ENCODE assay signal across 13 cellular contexts in genomic region chr12:116657921-116658495, GRCh38.
DNase-seq lines count a peak whose midpoint lies in the region; ATAC-seq and TF ChIP-seq lines count a peak whose summit lies in the region.
"Had no signal": no experiment of that assay in that cellular context is flagged by ENCODE, and none has a peak within 500 bp of the region (broad histone marks: within the 10 kb centered on the region; RNA-seq: fewer than 3 reads in every experiment).

No MANE protein-coding gene starts in this region.

- H3K27ac ChIP-seq in GM23338 (ENCODE audit: low read depth) (no peak overlapping the region), mammary epithelial cell (ENCODE audit: insufficient read depth, low read depth, low read length) (no peak overlapping the region), lower lobe of right lung (peak overlapping the region; percentile 46), substantia nigra (ENCODE audit: low read depth, low read length, poor library complexity, severe bottlenecking) (peak overlapping the region; percentile 33)

- no peak for ATAC-seq in GM23338
- ATAC-seq in lower lobe of right lung, result no peak
- ATAC-seq in stimulated activated naive CD8-positive, alpha-beta T cell treated with anti-CD3 and anti-CD28 coated beads, Interleukin-15, amount 100 ng/mL, for 72 hours, result no peak
- no peak for ATAC-seq in GM18909 (IDR thresholded peaks at IDR 0.05; ENCODE audit: poor library complexity, unreplicated experiment)
- no peak for ATAC-seq in GM19395 (IDR thresholded peaks at IDR 0.05; ENCODE audit: unreplicated experiment)
- ATAC-seq: activated T-helper 17 cell treated with anti-CD3 and anti-CD28 coated beads, Interleukin-2, amount 50 U/mL, for 72 hours had no signal

- H3K9me2 ChIP-seq in GM23338 (ENCODE audit: insufficient read depth), result no peaks in the 10 kb centered on the region

- no peaks in the 10 kb centered on the region for H3K27me3 ChIP-seq in GM23338 (ENCODE audit: insufficient read depth)
- peaks cover 12% of the 10 kb centered on the region for H3K27me3 ChIP-seq in mammary epithelial cell (ENCODE audit: insufficient read depth, low read length)
- no peaks in the 10 kb centered on the region for H3K27me3 ChIP-seq in lower lobe of right lung (ENCODE audit: low read depth)
- no peaks in the 10 kb centered on the region for H3K27me3 ChIP-seq in HAP-1 (ENCODE audit: low read depth)

- H3K79me2 ChIP-seq in GM23338 (replicated peaks; ENCODE audit: insufficient read depth) (no peaks in the 10 kb centered on the region), mammary epithelial cell (ENCODE audit: insufficient read depth, low read length) (no peaks in the 10 kb centered on the region)

- H3K4me1 Mint-ChIP-seq in GM23338, result peaks cover 26% of the 10 kb centered on the region
- H3K4me1 Mint-ChIP-seq in stimulated activated naive CD8-positive, alpha-beta T cell treated with anti-CD3 and anti-CD28 coated beads, Interleukin-15, amount 100 ng/mL, for 72 hours, result peaks cover 6% of the 10 kb centered on the region
- H3K4me1 Mint-ChIP-seq: activated T-helper 17 cell treated with anti-CD3 and anti-CD28 coated beads, Interleukin-2, amount 50 U/mL, for 72 hours had no signal

- CTCF ChIA-PET in mammary epithelial cell (lab: Charles Lee; ENCODE audit: low non-redundant PET), result no interaction called here

- H3K4me2 ChIP-seq in GM23338 (no peak overlapping the region), mammary epithelial cell (ENCODE audit: insufficient read depth, low read depth, low read length) (peak overlapping the region; percentile 70)

- peaks cover 4% of the 10 kb centered on the region for H3K9me3 Mint-ChIP-seq in GM23338
- H3K9me3 Mint-ChIP-seq in stimulated activated naive CD8-positive, alpha-beta T cell treated with anti-CD3 and anti-CD28 coated beads, Interleukin-15, amount 100 ng/mL, for 72 hours, result peaks cover 0 to 5% of the 10 kb centered on the region in 2 donors
- H3K9me3 Mint-ChIP-seq: activated T-helper 17 cell treated with anti-CD3 and anti-CD28 coated beads, Interleukin-2, amount 50 U/mL, for 72 hours had no signal

- H3K36me3 ChIP-seq in GM23338 (ENCODE audit: insufficient read depth) (no peaks in the 10 kb centered on the region), mammary epithelial cell (ENCODE audit: insufficient read depth, low read length) (no peaks in the 10 kb centered on the region), lower lobe of right lung (no peaks in the 10 kb centered on the region), HAP-1 (replicated peaks) (no peaks in the 10 kb centered on the region)

- H3K36me3 Mint-ChIP-seq in GM23338 (ENCODE audit: low read depth), result no peaks in the 10 kb centered on the region; the same call in 2 of the 3 replicates
- H3K36me3 Mint-ChIP-seq: IgD-negative memory B cell had no signal

- H3K4me3 Mint-ChIP-seq in GM23338, result no peak overlapping the region
- peak overlapping the region in 1 of 2 donors; percentile 43 for H3K4me3 Mint-ChIP-seq in stimulated activated naive CD8-positive, alpha-beta T cell treated with anti-CD3 and anti-CD28 coated beads, Interleukin-15, amount 100 ng/mL, for 72 hours
- H3K4me3 Mint-ChIP-seq: activated B cell treated with CpG ODN at 0.5 μM for 24 hours; activated T-helper 17 cell treated with anti-CD3 and anti-CD28 coated beads, Interleukin-2, amount 50 U/mL, for 72 hours; IgD-negative memory B cell had no signal

- H3K9ac ChIP-seq in mammary epithelial cell (ENCODE audit: insufficient read depth, low read length), result no peak overlapping the region

- H3K9me3 ChIP-seq in mammary epithelial cell (replicated peaks; ENCODE audit: insufficient read depth, low read length), result no peaks in the 10 kb centered on the region
- H3K9me3 ChIP-seq in lower lobe of right lung, result no peaks in the 10 kb centered on the region
- H3K9me3 ChIP-seq in HAP-1, result 0 out of 2 replicates have a peak, but pooled peaks cover under 1% of the 10 kb centered on the region

- 17% methylated on average over 11 of the region's 11 CpGs for WGBS in mammary epithelial cell (ENCODE audit: low coverage, missing lambda C conversion rate)

- H3K27ac Mint-ChIP-seq in GM23338, result no peak overlapping the region
- no peak overlapping the region for H3K27ac Mint-ChIP-seq in stimulated activated naive CD8-positive, alpha-beta T cell treated with anti-CD3 and anti-CD28 coated beads, Interleukin-15, amount 100 ng/mL, for 72 hours
- H3K27ac Mint-ChIP-seq: activated B cell treated with CpG ODN at 0.5 μM for 24 hours; activated T-helper 17 cell treated with anti-CD3 and anti-CD28 coated beads, Interleukin-2, amount 50 U/mL, for 72 hours; IgD-negative memory B cell had no signal

- H3K4me1 ChIP-seq in GM23338 (ENCODE audit: insufficient read depth) (peaks cover 3% of the 10 kb centered on the region; the same call in 1 of the 2 replicates), mammary epithelial cell (ENCODE audit: insufficient read depth, low read length) (peaks cover 16% of the 10 kb centered on the region), lower lobe of right lung (peaks cover 21% of the 10 kb centered on the region), HAP-1 (no peaks in the 10 kb centered on the region)

- no peak for DNase-seq in GM23338 (ENCODE audit: low spot score)
- no peak for DNase-seq in mammary epithelial cell
- no peak for DNase-seq in lower lobe of right lung
- DNase-seq in substantia nigra (lab: John Stamatoyannopoulos, UW), result no peak
- DNase-seq in stimulated activated naive CD8-positive, alpha-beta T cell treated with anti-CD3 and anti-CD28 coated beads, Interleukin-15, amount 100 ng/mL, for 72 hours, result no peak
- no peak for DNase-seq in HAP-1 (ENCODE audit: low spot score in 2 of 2)
- DNase-seq: activated B cell treated with CpG ODN at 0.5 μM for 24 hours; DMS153; effector CD8-positive, alpha-beta T cell had no signal

- no TSS peak for BruUV-seq in mammary epithelial cell (replicated peaks; lab: Mats Ljungman, UMichigan)

- H3K27me3 Mint-ChIP-seq in GM23338 (ENCODE audit: insufficient read depth, low read depth, poor library complexity), result peaks cover 10% of the 10 kb centered on the region
- H3K27me3 Mint-ChIP-seq in stimulated activated naive CD8-positive, alpha-beta T cell treated with anti-CD3 and anti-CD28 coated beads, Interleukin-15, amount 100 ng/mL, for 72 hours, result peaks cover 18% of the 10 kb centered on the region

- H4K20me1 ChIP-seq in GM23338 (replicated peaks; ENCODE audit: insufficient read depth), result no peaks in the 10 kb centered on the region
- no peaks in the 10 kb centered on the region for H4K20me1 ChIP-seq in mammary epithelial cell (ENCODE audit: insufficient read depth, low read length)

- dilution Hi-C loops in mammary epithelial cell (cut with HindIII; ENCODE audit: low sequenced_read_pairs), result no loop called here

- no peaks in the 10 kb centered on the region for H3F3A ChIP-seq in GM23338 (replicated peaks; ENCODE audit: low read depth)

- in situ Hi-C loops in mammary epithelial cell (cut with MboI; ENCODE audit: low sequenced_read_pairs in 2 of 2) (no loop called here), HAP-1 (cut with MboI; ENCODE audit: low sequenced_read_pairs) (no loop called here)

- intact Hi-C loops in mammary epithelial cell (cut with micrococcal nuclease) (no loop called here), lower lobe of right lung (cut with DNase I) (loop anchor here (10.0 kb wide), 1 partner anchor 53 kb away; no protein-coding TSS in a partner anchor)

- no peak for TF ChIP-seq CTCF in GM23338 (conservative IDR thresholded peaks at IDR 0.05; ENCODE audit: low read depth in 2 of 2)
- TF ChIP-seq CTCF in mammary epithelial cell (conservative IDR thresholded peaks at IDR 0.05 in 1 of 2, IDR thresholded peaks at IDR 0.05 in 1 of 2; ENCODE audit: extremely low read depth in 1 of 2, insufficient read depth in 1 of 2, low read depth in 1 of 2, low read length in 2 of 2), result no peak
- TF ChIP-seq CTCF in lower lobe of right lung (IDR thresholded peaks at IDR 0.05), result no peak

- H2AFZ ChIP-seq in GM23338, result peak overlapping the region; percentile 89
- peak overlapping the region; percentile 22 for H2AFZ ChIP-seq in mammary epithelial cell (ENCODE audit: low read depth, low read length)

- no peak overlapping the region for H3K4me3 ChIP-seq in GM23338
- peak overlapping the region in 1 of 3 experiments; percentile 6 for H3K4me3 ChIP-seq in mammary epithelial cell (replicated peaks in 1 of 3; ENCODE audit: insufficient read depth in 1 of 3, low read depth in 2 of 3, low read length in 3 of 3)
- peak overlapping the region; percentile 34 for H3K4me3 ChIP-seq in lower lobe of right lung
- H3K4me3 ChIP-seq in HAP-1, result no peak overlapping the region

TF ChIP-seq in GM23338, 12 proteins besides CTCF, POLR2A, EP300 and RAD21:
- TF ChIP-seq ZNF114 (CRISPR knock-in tag; IDR thresholded peaks at IDR 0.05), result no peak
- no peak for TF ChIP-seq NANOG (IDR thresholded peaks at IDR 0.05; ENCODE audit: borderline replicate concordance)

Comparison
In these comparisons a context has a peak if more than half of its experiments do, and no peak if none do; other contexts are left out.
1. H3K27ac ChIP-seq: peak in lower lobe of right lung (single experiment) and substantia nigra (single experiment); none in GM23338 (single experiment) and mammary epithelial cell (single experiment).